Comparison of ENCODE assay signal across 1 cellular context in genomic region chr17:57876023-57876865, GRCh38.
TF ChIP-seq lines count a peak whose summit lies in the region.

No MANE protein-coding gene starts in this region.

TF ChIP-seq in A549, 52 proteins besides CTCF, POLR2A, EP300 and RAD21 (continued from another document):
- TF ChIP-seq, protein P1, sequence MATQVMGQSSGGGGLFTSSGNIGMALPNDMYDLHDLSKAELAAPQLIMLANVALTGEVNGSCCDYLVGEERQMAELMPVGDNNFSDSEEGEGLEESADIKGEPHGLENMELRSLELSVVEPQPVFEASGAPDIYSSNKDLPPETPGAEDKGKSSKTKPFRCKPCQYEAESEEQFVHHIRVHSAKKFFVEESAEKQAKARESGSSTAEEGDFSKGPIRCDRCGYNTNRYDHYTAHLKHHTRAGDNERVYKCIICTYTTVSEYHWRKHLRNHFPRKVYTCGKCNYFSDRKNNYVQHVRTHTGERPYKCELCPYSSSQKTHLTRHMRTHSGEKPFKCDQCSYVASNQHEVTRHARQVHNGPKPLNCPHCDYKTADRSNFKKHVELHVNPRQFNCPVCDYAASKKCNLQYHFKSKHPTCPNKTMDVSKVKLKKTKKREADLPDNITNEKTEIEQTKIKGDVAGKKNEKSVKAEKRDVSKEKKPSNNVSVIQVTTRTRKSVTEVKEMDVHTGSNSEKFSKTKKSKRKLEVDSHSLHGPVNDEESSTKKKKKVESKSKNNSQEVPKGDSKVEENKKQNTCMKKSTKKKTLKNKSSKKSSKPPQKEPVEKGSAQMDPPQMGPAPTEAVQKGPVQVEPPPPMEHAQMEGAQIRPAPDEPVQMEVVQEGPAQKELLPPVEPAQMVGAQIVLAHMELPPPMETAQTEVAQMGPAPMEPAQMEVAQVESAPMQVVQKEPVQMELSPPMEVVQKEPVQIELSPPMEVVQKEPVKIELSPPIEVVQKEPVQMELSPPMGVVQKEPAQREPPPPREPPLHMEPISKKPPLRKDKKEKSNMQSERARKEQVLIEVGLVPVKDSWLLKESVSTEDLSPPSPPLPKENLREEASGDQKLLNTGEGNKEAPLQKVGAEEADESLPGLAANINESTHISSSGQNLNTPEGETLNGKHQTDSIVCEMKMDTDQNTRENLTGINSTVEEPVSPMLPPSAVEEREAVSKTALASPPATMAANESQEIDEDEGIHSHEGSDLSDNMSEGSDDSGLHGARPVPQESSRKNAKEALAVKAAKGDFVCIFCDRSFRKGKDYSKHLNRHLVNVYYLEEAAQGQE (IDR thresholded peaks at IDR 0.05) = no peak
- no peak for TF ChIP-seq RARB (CRISPR knock-in tag; IDR thresholded peaks at IDR 0.05)
- TF ChIP-seq, protein P2, sequence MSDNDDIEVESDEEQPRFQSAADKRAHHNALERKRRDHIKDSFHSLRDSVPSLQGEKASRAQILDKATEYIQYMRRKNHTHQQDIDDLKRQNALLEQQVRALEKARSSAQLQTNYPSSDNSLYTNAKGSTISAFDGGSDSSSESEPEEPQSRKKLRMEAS (IDR thresholded peaks at IDR 0.05) = no peak; the same call in 1 of the 2 replicates
- TF ChIP-seq FOXS1 (CRISPR knock-in tag; IDR thresholded peaks at IDR 0.05) = no peak
- no peak for TF ChIP-seq HMGXB4 (CRISPR knock-in tag; IDR thresholded peaks at IDR 0.05; ENCODE audit: borderline replicate concordance)
- TF ChIP-seq, protein P3, sequence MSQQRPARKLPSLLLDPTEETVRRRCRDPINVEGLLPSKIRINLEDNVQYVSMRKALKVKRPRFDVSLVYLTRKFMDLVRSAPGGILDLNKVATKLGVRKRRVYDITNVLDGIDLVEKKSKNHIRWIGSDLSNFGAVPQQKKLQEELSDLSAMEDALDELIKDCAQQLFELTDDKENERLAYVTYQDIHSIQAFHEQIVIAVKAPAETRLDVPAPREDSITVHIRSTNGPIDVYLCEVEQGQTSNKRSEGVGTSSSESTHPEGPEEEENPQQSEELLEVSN (IDR thresholded peaks at IDR 0.05; ENCODE audit: borderline replicate concordance, low read depth) = no peak
- TF ChIP-seq MAZ (IDR thresholded peaks at IDR 0.05; ENCODE audit: borderline replicate concordance, low read depth, low read length) = no peak
